ENCODE assay signal across 8 cellular contexts in the genomic region with DNA sequence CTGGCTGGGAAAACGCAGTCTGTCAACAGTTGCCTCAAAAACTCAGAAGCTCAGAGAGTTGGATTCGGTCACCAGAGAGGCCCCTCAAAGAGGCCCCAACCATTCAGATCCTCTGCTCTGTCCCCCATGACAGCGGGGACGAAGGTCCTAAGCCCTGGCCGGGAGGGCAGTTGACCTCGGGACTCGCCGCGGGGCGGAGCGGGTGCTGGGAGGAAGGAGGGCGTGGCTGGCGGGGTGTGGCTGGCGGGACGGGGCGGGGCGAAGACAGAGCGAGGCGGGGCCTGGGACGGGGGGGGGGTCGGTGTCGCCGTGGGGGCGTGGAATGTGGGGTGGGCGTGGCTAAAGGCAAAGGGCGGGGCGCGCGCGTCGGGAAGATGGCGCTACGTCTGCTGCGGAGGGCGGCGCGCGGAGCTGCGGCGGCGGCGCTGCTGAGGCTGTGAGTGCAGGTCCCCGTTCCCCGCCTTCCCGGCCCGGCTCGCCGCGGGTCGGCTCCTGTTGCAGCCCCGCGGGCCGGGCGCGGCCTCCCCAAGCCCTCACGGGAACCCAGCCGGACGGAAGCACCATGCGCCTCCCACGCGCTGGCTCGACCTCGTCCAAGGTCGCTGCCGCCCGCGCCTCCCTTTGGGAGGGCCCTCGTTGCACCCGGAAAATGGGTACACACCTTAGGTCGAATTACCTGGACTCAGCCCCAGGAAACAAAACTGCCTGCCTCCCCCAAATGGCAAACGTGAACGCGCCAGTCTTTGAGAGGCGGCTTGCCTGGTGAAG. TPM values are rescaled to one million over a fixed set of nuclear protein-coding genes. Genes with fewer than 3 reads are reported as not detected.
DNase-seq lines count a peak whose midpoint lies in the region; ATAC-seq and TF ChIP-seq lines count a peak whose summit lies in the region.

A gene (plus strand): TSS at position 369 of the 768 bp plus-strand sequence.

- intact Hi-C loops in lower leg skin (cut with DNase I; ENCODE audit: low total_unique reads) = no loop called here

- ATAC-seq in GM19043 (IDR thresholded peaks at IDR 0.05; ENCODE audit: low read depth, unreplicated experiment) = peak; percentile 68
- peak; percentile 78 for ATAC-seq in HG03342 (IDR thresholded peaks at IDR 0.05; ENCODE audit: unreplicated experiment)

- H3K36me3 ChIP-seq in BE2C = no peaks in the 10 kb centered on the region

- TF ChIP-seq CTCF in BE2C (IDR thresholded peaks at IDR 0.05; ENCODE audit: low read depth, low read length) (no peak), lower leg skin (IDR thresholded peaks at IDR 0.05) (no peak)

- DNase-seq in BE2C = peak; percentile 90
- DNase-seq in NCI-H510A treated with DMSO at 0.1 percent for 48 hours (lab: John Stamatoyannopoulos, UW) = peak; percentile 50
- DNase-seq in activated CD4-positive, alpha-beta T cell treated with anti-CD3 and anti-CD28 coated beads, Interleukin-2, amount 50 U/mL, for 4 hours = peak; percentile 84 to 86
- DNase-seq in dermis blood vessel endothelial cell = peak; percentile 91
- DNase-seq in lower leg skin (ENCODE audit: low spot score in 2 of 2) = peak; percentile 82 to 98
- DNase-seq in stimulated activated CD4-positive, alpha-beta T cell treated with anti-CD3 and anti-CD28 coated beads, Interleukin-4, amount 100 ng/mL, for 48 hours (ENCODE audit: low read depth in 2 of 2) = peak; percentile 85 to 91

- 1% methylated on average over 56 to 64 of the region's 74 CpGs for WGBS in lower leg skin, 2 donors

- no peaks in the 10 kb centered on the region for H3K9me3 ChIP-seq in BE2C

- no peaks in the 10 kb centered on the region for H3K27me3 ChIP-seq in BE2C

- H3K4me1 ChIP-seq in BE2C = no peaks in the 10 kb centered on the region; the same call in 1 of the 2 replicates

- no peak for TF ChIP-seq POLR2A in lower leg skin (IDR thresholded peaks at IDR 0.05)

- H3K4me3 ChIP-seq in BE2C (ENCODE audit: low read depth, low read length) (peak within 1 kb of the TSS; percentile 85), lower leg skin (ENCODE audit: low read depth, poor library complexity, severe bottlenecking) (peak within 1 kb of the TSS; percentile 44)

RNA-seq across cellular contexts. Expression of the gene that starts here (rescaled TPM):
- polyA plus RNA-seq in BE2C (2012; ENCODE audit: insufficient read depth, insufficient read length, low read depth) = not detected
- 1.2 and 2.5 TPM in 2 replicates for total RNA-seq in dermis blood vessel endothelial cell
- 1 to 10 TPM; 3.6 to 5.8 (median 4.4) TPM for total RNA-seq in lower leg skin

Comparison
In these comparisons a context has a peak if more than half of its experiments do, and no peak if none do; other contexts are left out.
1. Peak in every context shown above with its lines: DNase-seq, ATAC-seq and H3K4me3 ChIP-seq.